Comparison of ENCODE assay signal across 8 cellular contexts in the genomic region with DNA sequence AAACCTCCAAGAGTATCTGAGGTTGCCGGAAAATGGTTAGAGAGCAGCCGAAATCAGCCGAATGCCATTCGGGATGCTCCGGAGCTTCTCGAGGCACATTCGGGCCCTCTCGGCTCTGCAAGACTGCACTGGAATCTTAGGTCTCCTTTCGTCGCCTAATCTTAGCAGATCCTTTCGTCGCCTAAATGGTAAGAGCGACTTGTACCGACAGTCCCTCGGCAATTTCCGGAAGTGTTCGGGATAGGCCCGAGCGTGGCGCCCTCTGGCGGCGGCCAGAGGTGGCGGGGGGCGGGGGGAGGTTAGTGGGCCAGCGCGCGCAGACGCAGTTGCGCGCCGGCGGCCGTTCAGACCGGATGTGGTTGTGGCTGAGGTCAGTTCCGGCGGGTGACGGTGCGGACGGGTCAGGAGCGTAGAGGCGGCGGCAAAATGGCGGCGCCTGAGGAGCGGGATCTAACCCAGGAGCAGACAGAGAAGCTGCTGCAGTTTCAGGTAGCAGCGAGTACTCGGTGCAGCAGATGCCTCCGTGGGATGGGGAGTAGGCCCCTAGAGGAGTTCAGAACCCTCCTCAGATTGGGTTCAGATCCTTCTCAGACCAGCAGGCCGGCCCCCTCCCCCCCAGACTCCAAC. TPM values are rescaled to one million over a fixed set of nuclear protein-coding genes. Genes with fewer than 3 reads are reported as not detected.
DNase-seq lines count a peak whose midpoint lies in the region; ATAC-seq and TF ChIP-seq lines count a peak whose summit lies in the region.

A gene with protein sequence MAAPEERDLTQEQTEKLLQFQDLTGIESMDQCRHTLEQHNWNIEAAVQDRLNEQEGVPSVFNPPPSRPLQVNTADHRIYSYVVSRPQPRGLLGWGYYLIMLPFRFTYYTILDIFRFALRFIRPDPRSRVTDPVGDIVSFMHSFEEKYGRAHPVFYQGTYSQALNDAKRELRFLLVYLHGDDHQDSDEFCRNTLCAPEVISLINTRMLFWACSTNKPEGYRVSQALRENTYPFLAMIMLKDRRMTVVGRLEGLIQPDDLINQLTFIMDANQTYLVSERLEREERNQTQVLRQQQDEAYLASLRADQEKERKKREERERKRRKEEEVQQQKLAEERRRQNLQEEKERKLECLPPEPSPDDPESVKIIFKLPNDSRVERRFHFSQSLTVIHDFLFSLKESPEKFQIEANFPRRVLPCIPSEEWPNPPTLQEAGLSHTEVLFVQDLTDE (plus strand): TSS at position 404 of the 627 bp plus-strand sequence. CDS start 23 bp downstream, at position 427.

- peaks cover 0 to under 1% of the 10 kb centered on the region in 2 donors for H3K36me3 ChIP-seq in mucosa of rectum (ENCODE audit: control insufficient read depth in 2 of 2, insufficient read depth in 2 of 2, low read length in 2 of 2)

- peaks cover 42% of the 10 kb centered on the region for H3K36me3 Mint-ChIP-seq in activated T-cell treated with anti-CD3 and anti-CD28 coated beads, Interleukin-2, amount 50 U/mL, for 24 hours (ENCODE audit: low read depth)

- no peaks in the 10 kb centered on the region for H3K27me3 ChIP-seq in mucosa of rectum (ENCODE audit: control insufficient read depth in 2 of 2, insufficient read depth in 2 of 2, low read length in 2 of 2)

- DNase-seq in DMS79 treated with DMSO at 0.1 percent for 48 hours (lab: John Stamatoyannopoulos, UW): peak; percentile 79
- DNase-seq in KG1 (lab: John Stamatoyannopoulos, UW): peak; percentile 95
- peak; percentile 100 for DNase-seq in activated T-cell treated with anti-CD3 and anti-CD28 coated beads, Interleukin-2, amount 50 U/mL, for 24 hours
- DNase-seq in erythroblast (lab: John Stamatoyannopoulos, UW): peak; percentile 99
- DNase-seq in stimulated activated CD8-positive, alpha-beta memory T cell treated with anti-CD3 and anti-CD28 coated beads, Interleukin-4, amount 100 ng/mL, for 48 hours: peak; percentile 100

- H3K9me3 ChIP-seq in mucosa of rectum (ENCODE audit: control insufficient read depth in 2 of 2, low read length in 2 of 2): no peaks in the 10 kb centered on the region

- H3K9me3 Mint-ChIP-seq in activated T-cell treated with anti-CD3 and anti-CD28 coated beads, Interleukin-2, amount 50 U/mL, for 24 hours: no peaks in the 10 kb centered on the region

- peak; percentile 86 for TF ChIP-seq POLR2A in erythroblast (IDR thresholded peaks at IDR 0.05; ENCODE audit: low read length)

- H3K4me3 ChIP-seq in mucosa of rectum (ENCODE audit: low read length in 2 of 2): peak within 1 kb of the TSS; percentile 97 to 99

- ATAC-seq in GM21723 (IDR thresholded peaks at IDR 0.05; ENCODE audit: unreplicated experiment): peak; percentile 92

- H3K27me3 Mint-ChIP-seq in activated T-cell treated with anti-CD3 and anti-CD28 coated beads, Interleukin-2, amount 50 U/mL, for 24 hours: no peaks in the 10 kb centered on the region

- peaks cover 9 to 14% of the 10 kb centered on the region in 2 donors for H3K4me1 ChIP-seq in mucosa of rectum (ENCODE audit: control insufficient read depth in 2 of 2, insufficient read depth in 2 of 2, low read length in 2 of 2)

- H3K9ac ChIP-seq in mucosa of rectum (ENCODE audit: low read depth in 1 of 2, low read length in 2 of 2): peak within 1 kb of the TSS; percentile 98 to 99

- peaks cover 38% of the 10 kb centered on the region for H3K4me1 Mint-ChIP-seq in activated T-cell treated with anti-CD3 and anti-CD28 coated beads, Interleukin-2, amount 50 U/mL, for 24 hours (ENCODE audit: low read depth)

- peak within 1 kb of the TSS; percentile 98 for H3K4me3 Mint-ChIP-seq in activated T-cell treated with anti-CD3 and anti-CD28 coated beads, Interleukin-2, amount 50 U/mL, for 24 hours

- peak within 1 kb of the TSS; percentile 98 to 99 for H3K27ac ChIP-seq in mucosa of rectum (ENCODE audit: low read depth in 2 of 2, low read length in 2 of 2)

- H3K27ac Mint-ChIP-seq in activated T-cell treated with anti-CD3 and anti-CD28 coated beads, Interleukin-2, amount 50 U/mL, for 24 hours: peak within 1 kb of the TSS; percentile 99

TF ChIP-seq in PFSK-1, 5 proteins besides CTCF, POLR2A, EP300 and RAD21:
- TF ChIP-seq FOXP2 (optimal IDR thresholded peaks at IDR 0.05; ENCODE audit: borderline replicate concordance, extremely low read depth, extremely low read length, insufficient read depth): peak; percentile 86
- no peak for TF ChIP-seq SIN3A (IDR thresholded peaks at IDR 0.05; ENCODE audit: borderline replicate concordance, insufficient read depth, low read length)
- TF ChIP-seq, protein P1, sequence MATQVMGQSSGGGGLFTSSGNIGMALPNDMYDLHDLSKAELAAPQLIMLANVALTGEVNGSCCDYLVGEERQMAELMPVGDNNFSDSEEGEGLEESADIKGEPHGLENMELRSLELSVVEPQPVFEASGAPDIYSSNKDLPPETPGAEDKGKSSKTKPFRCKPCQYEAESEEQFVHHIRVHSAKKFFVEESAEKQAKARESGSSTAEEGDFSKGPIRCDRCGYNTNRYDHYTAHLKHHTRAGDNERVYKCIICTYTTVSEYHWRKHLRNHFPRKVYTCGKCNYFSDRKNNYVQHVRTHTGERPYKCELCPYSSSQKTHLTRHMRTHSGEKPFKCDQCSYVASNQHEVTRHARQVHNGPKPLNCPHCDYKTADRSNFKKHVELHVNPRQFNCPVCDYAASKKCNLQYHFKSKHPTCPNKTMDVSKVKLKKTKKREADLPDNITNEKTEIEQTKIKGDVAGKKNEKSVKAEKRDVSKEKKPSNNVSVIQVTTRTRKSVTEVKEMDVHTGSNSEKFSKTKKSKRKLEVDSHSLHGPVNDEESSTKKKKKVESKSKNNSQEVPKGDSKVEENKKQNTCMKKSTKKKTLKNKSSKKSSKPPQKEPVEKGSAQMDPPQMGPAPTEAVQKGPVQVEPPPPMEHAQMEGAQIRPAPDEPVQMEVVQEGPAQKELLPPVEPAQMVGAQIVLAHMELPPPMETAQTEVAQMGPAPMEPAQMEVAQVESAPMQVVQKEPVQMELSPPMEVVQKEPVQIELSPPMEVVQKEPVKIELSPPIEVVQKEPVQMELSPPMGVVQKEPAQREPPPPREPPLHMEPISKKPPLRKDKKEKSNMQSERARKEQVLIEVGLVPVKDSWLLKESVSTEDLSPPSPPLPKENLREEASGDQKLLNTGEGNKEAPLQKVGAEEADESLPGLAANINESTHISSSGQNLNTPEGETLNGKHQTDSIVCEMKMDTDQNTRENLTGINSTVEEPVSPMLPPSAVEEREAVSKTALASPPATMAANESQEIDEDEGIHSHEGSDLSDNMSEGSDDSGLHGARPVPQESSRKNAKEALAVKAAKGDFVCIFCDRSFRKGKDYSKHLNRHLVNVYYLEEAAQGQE (IDR thresholded peaks at IDR 0.05; ENCODE audit: insufficient read depth in 1 of 2, low read depth in 2 of 2, low read length in 2 of 2): 0 out of 4 replicates have a peak, but pooled peaks of 1 of the 2 experiments have one; percentile 21
- peak; percentile 78 for TF ChIP-seq POLR2AphosphoS5 (IDR thresholded peaks at IDR 0.05; ENCODE audit: low read depth, low read length)
- TF ChIP-seq TAF1 (IDR thresholded peaks at IDR 0.05; ENCODE audit: borderline replicate concordance, insufficient read depth, low read length): peak; percentile 95

RNA-seq across cellular contexts. Expression of the gene that starts here (rescaled TPM):
- 23.2 TPM for polyA plus RNA-seq in PFSK-1 (2012; ENCODE audit: insufficient read length, low read depth)

Comparison
In these comparisons a context has a peak if more than half of its experiments do, and no peak if none do; other contexts are left out.
1. Peak in every context shown above with its lines: DNase-seq, ATAC-seq, H3K4me3 ChIP-seq and H3K27ac ChIP-seq.